ENCODE assay signal across 8 cellular contexts in the genomic region with DNA sequence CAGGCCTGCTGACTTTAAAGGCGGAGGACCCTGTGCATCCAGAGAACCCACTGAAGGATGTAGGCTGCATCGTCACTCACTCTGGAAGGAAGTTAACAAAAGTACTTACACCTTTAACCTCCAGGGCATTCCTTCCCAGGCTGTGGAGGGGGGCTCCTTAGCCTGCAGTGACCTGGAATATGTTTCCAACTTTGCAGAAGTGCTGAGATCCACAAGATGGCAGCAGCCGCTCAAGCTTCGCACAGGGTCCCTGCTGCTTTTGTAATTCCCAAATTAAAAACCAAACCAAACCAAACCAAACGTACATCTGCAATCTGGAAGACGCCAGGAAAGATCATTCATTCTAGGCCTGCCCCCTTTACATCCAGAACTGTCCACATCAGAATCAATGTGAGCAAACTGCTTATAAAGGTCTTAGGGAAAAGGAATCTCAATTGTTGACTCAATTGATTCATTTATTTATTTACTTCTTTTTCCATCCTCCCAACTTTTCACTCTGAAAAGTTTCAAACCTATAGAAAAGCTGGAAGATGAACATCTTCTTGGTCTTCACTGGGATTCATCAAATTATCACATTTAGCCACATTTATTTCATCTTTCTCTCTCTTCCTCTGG.
A peak's percentile ranks its signal among the peaks of the same experiment; 100 is the strongest.
DNase-seq lines count a peak whose midpoint lies in the region; ATAC-seq and TF ChIP-seq lines count a peak whose summit lies in the region.

No MANE protein-coding gene starts in this region.

- no peak overlapping the region for H3K4me3 Mint-ChIP-seq in brain

- peaks cover 8% of the 10 kb centered on the region for H3K27me3 ChIP-seq in kidney epithelial cell (ENCODE audit: control insufficient read depth, insufficient read depth, low read length)

- DNase-seq in A172 (ENCODE audit: low spot score) (peak; percentile 44), Daoy (ENCODE audit: low read depth) (peak; percentile 30), MV-4-11 (lab: John Stamatoyannopoulos, UW) (peak; percentile 5), kidney epithelial cell (ENCODE audit: low read depth) (no peak), NCI-H187 (lab: John Stamatoyannopoulos, UW) (no peak)

- no peaks in the 10 kb centered on the region for H3K36me3 ChIP-seq in kidney epithelial cell (ENCODE audit: control insufficient read depth, insufficient read depth, low read length)

- no peak overlapping the region for H3K4me3 ChIP-seq in kidney epithelial cell (ENCODE audit: low read depth, low read length)

- H3K27me3 Mint-ChIP-seq in brain = peaks cover 4% of the 10 kb centered on the region

- no peaks in the 10 kb centered on the region for H3K36me3 Mint-ChIP-seq in brain

- peaks cover 0 to 4% (median 0%) of the 10 kb centered on the region in 5 experiments for H3K9me3 Mint-ChIP-seq in brain

- peak overlapping the region in 2 of 5 experiments; percentile 5 to 39 for H3K27ac Mint-ChIP-seq in brain

- peaks cover 13% of the 10 kb centered on the region for H3K4me1 Mint-ChIP-seq in brain

- TF ChIP-seq CTCF in brain (conservative IDR thresholded peaks at IDR 0.05) (peak; percentile 90 to 98), kidney epithelial cell (IDR thresholded peaks at IDR 0.05; ENCODE audit: insufficient read depth, low read length, poor library complexity, severe bottlenecking) (peak; percentile 73)

- ATAC-seq in GM21526 (IDR thresholded peaks at IDR 0.05; ENCODE audit: low FRiP score, unreplicated experiment) = no peak
- ATAC-seq in GM21737 (IDR thresholded peaks at IDR 0.05; ENCODE audit: unreplicated experiment) = no peak

Comparison
In these comparisons a context has a peak if more than half of its experiments do, and no peak if none do; other contexts are left out.
1. DNase-seq: peak in A172 (single experiment), Daoy (single experiment) and MV-4-11 (single experiment); none in kidney epithelial cell (single experiment) and NCI-H187 (0 of 2).